1 cellular context compared by ENCODE assay signal in genomic region chr17:47862621-47863440, GRCh38.
A peak's percentile ranks its signal among the peaks of the same experiment; 100 is the strongest.
TF ChIP-seq lines count a peak whose summit lies in the region.

No MANE protein-coding gene starts in this region.

TF ChIP-seq in K562, 482 proteins besides CTCF, POLR2A, EP300 and RAD21 (continued from another document and continues in another):
- TF ChIP-seq VEZF1 (CRISPR knock-in tag; IDR thresholded peaks at IDR 0.05) (no peak), FOXJ3 (CRISPR knock-in tag; IDR thresholded peaks at IDR 0.05) (no peak), NFIC (IDR thresholded peaks at IDR 0.05) (no peak), HNRNPLL (IDR thresholded peaks at IDR 0.05; ENCODE audit: low read depth, low read length, poor library complexity, severe bottlenecking) (no peak), ZZZ3 (IDR thresholded peaks at IDR 0.05) (no peak), SP1 (CRISPR knock-in tag; IDR thresholded peaks at IDR 0.05) (no peak), TEAD1 (CRISPR knock-in tag; IDR thresholded peaks at IDR 0.05) (no peak), SUPT5H (IDR thresholded peaks at IDR 0.05) (no peak), RCOR1 (IDR thresholded peaks at IDR 0.05; ENCODE audit: borderline replicate concordance in 1 of 2, low read depth in 2 of 2, low read length in 2 of 2) (no peak), OTX1 (CRISPR knock-in tag; IDR thresholded peaks at IDR 0.05) (no peak), NEUROD1 (IDR thresholded peaks at IDR 0.05; ENCODE audit: borderline replicate concordance, low read depth, low read length, partially characterized antibody) (no peak), TEAD2 (tag; IDR thresholded peaks at IDR 0.05) (no peak), HEY1 (CRISPR knock-in tag; IDR thresholded peaks at IDR 0.05; ENCODE audit: borderline replicate concordance) (no peak), BRF1 (IDR thresholded peaks at IDR 0.05; ENCODE audit: borderline replicate concordance, extremely low read depth, insufficient read length) (no peak), PHF20 (IDR thresholded peaks at IDR 0.05; ENCODE audit: partially characterized antibody) (no peak), SMARCE1 (IDR thresholded peaks at IDR 0.05) (0 out of 2 replicates have a peak, but pooled peaks have one; percentile 13), NONO (IDR thresholded peaks at IDR 0.05; ENCODE audit: low read depth in 2 of 2, low read length in 1 of 2) (no peak), TFAP4 (CRISPR knock-in tag; IDR thresholded peaks at IDR 0.05; ENCODE audit: borderline replicate concordance) (peak; percentile 71), E2F5 (CRISPR knock-in tag; IDR thresholded peaks at IDR 0.05) (no peak), FOSL1 (tag; conservative IDR thresholded peaks at IDR 0.05) (peak; percentile 93), ZNF311 (CRISPR knock-in tag; IDR thresholded peaks at IDR 0.05) (no peak), MAFK (IDR thresholded peaks at IDR 0.05; ENCODE audit: low read length) (no peak; the same call in 1 of the 2 replicates), ZNF316 (IDR thresholded peaks at IDR 0.05) (peak; percentile 79), ZNF124 (CRISPR knock-in tag; IDR thresholded peaks at IDR 0.05) (no peak), MAFF (IDR thresholded peaks at IDR 0.05; ENCODE audit: low read length) (no peak; the same call in 1 of the 2 replicates), NR3C1 (CRISPR knock-in tag; IDR thresholded peaks at IDR 0.05) (no peak), CXXC5 (CRISPR knock-in tag; IDR thresholded peaks at IDR 0.05) (no peak), ELF2 (CRISPR knock-in tag; IDR thresholded peaks at IDR 0.05) (no peak), ELK1 (CRISPR knock-in tag; IDR thresholded peaks at IDR 0.05) (no peak), TRIM28 (IDR thresholded peaks at IDR 0.05) (peak; percentile 64; the same call in 1 of the 2 replicates), ZBTB12 (CRISPR knock-in tag; IDR thresholded peaks at IDR 0.05) (no peak), ARNT (IDR thresholded peaks at IDR 0.05) (no peak)
- TF ChIP-seq, protein P1, sequence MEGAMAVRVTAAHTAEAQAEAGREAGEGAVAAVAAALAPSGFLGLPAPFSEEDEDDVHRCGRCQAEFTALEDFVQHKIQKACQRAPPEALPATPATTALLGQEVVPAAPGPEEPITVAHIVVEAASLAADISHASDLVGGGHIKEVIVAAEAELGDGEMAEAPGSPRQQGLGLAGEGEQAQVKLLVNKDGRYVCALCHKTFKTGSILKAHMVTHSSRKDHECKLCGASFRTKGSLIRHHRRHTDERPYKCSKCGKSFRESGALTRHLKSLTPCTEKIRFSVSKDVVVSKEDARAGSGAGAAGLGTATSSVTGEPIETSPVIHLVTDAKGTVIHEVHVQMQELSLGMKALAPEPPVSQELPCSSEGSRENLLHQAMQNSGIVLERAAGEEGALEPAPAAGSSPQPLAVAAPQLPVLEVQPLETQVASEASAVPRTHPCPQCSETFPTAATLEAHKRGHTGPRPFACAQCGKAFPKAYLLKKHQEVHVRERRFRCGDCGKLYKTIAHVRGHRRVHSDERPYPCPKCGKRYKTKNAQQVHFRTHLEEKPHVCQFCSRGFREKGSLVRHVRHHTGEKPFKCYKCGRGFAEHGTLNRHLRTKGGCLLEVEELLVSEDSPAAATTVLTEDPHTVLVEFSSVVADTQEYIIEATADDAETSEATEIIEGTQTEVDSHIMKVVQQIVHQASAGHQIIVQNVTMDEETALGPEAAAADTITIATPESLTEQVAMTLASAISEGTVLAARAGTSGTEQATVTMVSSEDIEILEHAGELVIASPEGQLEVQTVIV (CRISPR knock-in tag; IDR thresholded peaks at IDR 0.05; ENCODE audit: borderline replicate concordance): no peak
- TF ChIP-seq, protein P2, sequence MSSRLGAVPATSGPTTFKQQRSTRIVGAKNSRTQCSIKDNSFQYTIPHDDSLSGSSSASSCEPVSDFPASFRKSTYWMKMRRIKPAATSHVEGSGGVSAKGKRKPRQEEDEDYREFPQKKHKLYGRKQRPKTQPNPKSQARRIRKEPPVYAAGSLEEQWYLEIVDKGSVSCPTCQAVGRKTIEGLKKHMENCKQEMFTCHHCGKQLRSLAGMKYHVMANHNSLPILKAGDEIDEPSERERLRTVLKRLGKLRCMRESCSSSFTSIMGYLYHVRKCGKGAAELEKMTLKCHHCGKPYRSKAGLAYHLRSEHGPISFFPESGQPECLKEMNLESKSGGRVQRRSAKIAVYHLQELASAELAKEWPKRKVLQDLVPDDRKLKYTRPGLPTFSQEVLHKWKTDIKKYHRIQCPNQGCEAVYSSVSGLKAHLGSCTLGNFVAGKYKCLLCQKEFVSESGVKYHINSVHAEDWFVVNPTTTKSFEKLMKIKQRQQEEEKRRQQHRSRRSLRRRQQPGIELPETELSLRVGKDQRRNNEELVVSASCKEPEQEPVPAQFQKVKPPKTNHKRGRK (tag; IDR thresholded peaks at IDR 0.05): no peak
- TF ChIP-seq, protein P3, sequence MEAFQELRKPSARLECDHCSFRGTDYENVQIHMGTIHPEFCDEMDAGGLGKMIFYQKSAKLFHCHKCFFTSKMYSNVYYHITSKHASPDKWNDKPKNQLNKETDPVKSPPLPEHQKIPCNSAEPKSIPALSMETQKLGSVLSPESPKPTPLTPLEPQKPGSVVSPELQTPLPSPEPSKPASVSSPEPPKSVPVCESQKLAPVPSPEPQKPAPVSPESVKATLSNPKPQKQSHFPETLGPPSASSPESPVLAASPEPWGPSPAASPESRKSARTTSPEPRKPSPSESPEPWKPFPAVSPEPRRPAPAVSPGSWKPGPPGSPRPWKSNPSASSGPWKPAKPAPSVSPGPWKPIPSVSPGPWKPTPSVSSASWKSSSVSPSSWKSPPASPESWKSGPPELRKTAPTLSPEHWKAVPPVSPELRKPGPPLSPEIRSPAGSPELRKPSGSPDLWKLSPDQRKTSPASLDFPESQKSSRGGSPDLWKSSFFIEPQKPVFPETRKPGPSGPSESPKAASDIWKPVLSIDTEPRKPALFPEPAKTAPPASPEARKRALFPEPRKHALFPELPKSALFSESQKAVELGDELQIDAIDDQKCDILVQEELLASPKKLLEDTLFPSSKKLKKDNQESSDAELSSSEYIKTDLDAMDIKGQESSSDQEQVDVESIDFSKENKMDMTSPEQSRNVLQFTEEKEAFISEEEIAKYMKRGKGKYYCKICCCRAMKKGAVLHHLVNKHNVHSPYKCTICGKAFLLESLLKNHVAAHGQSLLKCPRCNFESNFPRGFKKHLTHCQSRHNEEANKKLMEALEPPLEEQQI (IDR thresholded peaks at IDR 0.05): no peak
- TF ChIP-seq, protein P4, sequence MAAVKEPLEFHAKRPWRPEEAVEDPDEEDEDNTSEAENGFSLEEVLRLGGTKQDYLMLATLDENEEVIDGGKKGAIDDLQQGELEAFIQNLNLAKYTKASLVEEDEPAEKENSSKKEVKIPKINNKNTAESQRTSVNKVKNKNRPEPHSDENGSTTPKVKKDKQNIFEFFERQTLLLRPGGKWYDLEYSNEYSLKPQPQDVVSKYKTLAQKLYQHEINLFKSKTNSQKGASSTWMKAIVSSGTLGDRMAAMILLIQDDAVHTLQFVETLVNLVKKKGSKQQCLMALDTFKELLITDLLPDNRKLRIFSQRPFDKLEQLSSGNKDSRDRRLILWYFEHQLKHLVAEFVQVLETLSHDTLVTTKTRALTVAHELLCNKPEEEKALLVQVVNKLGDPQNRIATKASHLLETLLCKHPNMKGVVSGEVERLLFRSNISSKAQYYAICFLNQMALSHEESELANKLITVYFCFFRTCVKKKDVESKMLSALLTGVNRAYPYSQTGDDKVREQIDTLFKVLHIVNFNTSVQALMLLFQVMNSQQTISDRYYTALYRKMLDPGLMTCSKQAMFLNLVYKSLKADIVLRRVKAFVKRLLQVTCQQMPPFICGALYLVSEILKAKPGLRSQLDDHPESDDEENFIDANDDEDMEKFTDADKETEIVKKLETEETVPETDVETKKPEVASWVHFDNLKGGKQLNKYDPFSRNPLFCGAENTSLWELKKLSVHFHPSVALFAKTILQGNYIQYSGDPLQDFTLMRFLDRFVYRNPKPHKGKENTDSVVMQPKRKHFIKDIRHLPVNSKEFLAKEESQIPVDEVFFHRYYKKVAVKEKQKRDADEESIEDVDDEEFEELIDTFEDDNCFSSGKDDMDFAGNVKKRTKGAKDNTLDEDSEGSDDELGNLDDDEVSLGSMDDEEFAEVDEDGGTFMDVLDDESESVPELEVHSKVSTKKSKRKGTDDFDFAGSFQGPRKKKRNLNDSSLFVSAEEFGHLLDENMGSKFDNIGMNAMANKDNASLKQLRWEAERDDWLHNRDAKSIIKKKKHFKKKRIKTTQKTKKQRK (IDR thresholded peaks at IDR 0.05; ENCODE audit: borderline replicate concordance, low read depth, low read length): no peak
- TF ChIP-seq, protein P5, sequence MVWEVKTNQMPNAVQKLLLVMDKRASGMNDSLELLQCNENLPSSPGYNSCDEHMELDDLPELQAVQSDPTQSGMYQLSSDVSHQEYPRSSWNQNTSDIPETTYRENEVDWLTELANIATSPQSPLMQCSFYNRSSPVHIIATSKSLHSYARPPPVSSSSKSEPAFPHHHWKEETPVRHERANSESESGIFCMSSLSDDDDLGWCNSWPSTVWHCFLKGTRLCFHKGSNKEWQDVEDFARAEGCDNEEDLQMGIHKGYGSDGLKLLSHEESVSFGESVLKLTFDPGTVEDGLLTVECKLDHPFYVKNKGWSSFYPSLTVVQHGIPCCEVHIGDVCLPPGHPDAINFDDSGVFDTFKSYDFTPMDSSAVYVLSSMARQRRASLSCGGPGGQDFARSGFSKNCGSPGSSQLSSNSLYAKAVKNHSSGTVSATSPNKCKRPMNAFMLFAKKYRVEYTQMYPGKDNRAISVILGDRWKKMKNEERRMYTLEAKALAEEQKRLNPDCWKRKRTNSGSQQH (CRISPR knock-in tag; IDR thresholded peaks at IDR 0.05): no peak
- TF ChIP-seq, protein P6, sequence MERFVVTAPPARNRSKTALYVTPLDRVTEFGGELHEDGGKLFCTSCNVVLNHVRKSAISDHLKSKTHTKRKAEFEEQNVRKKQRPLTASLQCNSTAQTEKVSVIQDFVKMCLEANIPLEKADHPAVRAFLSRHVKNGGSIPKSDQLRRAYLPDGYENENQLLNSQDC (CRISPR knock-in tag; IDR thresholded peaks at IDR 0.05): no peak
- TF ChIP-seq, protein P7, sequence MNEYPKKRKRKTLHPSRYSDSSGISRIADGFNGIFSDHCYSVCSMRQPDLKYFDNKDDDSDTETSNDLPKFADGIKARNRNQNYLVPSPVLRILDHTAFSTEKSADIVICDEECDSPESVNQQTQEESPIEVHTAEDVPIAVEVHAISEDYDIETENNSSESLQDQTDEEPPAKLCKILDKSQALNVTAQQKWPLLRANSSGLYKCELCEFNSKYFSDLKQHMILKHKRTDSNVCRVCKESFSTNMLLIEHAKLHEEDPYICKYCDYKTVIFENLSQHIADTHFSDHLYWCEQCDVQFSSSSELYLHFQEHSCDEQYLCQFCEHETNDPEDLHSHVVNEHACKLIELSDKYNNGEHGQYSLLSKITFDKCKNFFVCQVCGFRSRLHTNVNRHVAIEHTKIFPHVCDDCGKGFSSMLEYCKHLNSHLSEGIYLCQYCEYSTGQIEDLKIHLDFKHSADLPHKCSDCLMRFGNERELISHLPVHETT (CRISPR knock-in tag; conservative IDR thresholded peaks at IDR 0.05 in 1 of 2, IDR thresholded peaks at IDR 0.05 in 1 of 2): no peak
- TF ChIP-seq, protein P8, sequence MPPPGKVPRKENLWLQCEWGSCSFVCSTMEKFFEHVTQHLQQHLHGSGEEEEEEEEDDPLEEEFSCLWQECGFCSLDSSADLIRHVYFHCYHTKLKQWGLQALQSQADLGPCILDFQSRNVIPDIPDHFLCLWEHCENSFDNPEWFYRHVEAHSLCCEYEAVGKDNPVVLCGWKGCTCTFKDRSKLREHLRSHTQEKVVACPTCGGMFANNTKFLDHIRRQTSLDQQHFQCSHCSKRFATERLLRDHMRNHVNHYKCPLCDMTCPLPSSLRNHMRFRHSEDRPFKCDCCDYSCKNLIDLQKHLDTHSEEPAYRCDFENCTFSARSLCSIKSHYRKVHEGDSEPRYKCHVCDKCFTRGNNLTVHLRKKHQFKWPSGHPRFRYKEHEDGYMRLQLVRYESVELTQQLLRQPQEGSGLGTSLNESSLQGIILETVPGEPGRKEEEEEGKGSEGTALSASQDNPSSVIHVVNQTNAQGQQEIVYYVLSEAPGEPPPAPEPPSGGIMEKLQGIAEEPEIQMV (tag; conservative IDR thresholded peaks at IDR 0.05; ENCODE audit: low read depth): no peak
